In genomic region chr20:20711413-20711812, GRCh38 we compare ENCODE assay signal across 8 cellular contexts. TPM values are rescaled to one million over a fixed set of nuclear protein-coding genes. Genes with fewer than 3 reads are reported as not detected.
DNase-seq lines count a peak whose midpoint lies in the region; ATAC-seq and TF ChIP-seq lines count a peak whose summit lies in the region.

No MANE protein-coding gene starts in this region.

- POLR2A ChIA-PET in activated CD4-positive, alpha-beta T cell treated with anti-CD3 and anti-CD28 coated beads for 36 hours (lab: Charles Lee), result no interaction called here

- no peaks in the 10 kb centered on the region for H3K9me3 ChIP-seq in Peyer's patch

- H3K36me3 Mint-ChIP-seq in activated CD4-positive, alpha-beta T cell treated with anti-CD3 and anti-CD28 coated beads for 36 hours (ENCODE audit: low read depth), result peaks cover 12% of the 10 kb centered on the region
- peaks cover 5% of the 10 kb centered on the region for H3K36me3 Mint-ChIP-seq in nephron progenitor cell (ENCODE audit: low read depth)

- no peaks in the 10 kb centered on the region for H3K36me3 ChIP-seq in Peyer's patch

- peak overlapping the region; percentile 90 for H3K4me3 Mint-ChIP-seq in activated CD4-positive, alpha-beta T cell treated with anti-CD3 and anti-CD28 coated beads for 36 hours
- peak overlapping the region; percentile 92 for H3K4me3 Mint-ChIP-seq in nephron progenitor cell

- peak overlapping the region; percentile 86 to 94 (median 90) for H3K27ac ChIP-seq in Peyer's patch
- peak overlapping the region in 9 of 59 donors; percentile 90 to 97 (median 95) for H3K27ac ChIP-seq in dorsolateral prefrontal cortex

- peak overlapping the region; percentile 86 to 95 (median 94) for H3K4me3 ChIP-seq in Peyer's patch
- peak overlapping the region; percentile 65 to 99 (median 89) for H3K4me3 ChIP-seq in dorsolateral prefrontal cortex

- H3K4me1 ChIP-seq in Peyer's patch, result peaks cover 0 to 23% (median 1%) of the 10 kb centered on the region in 4 donors

- peaks cover 2% of the 10 kb centered on the region for H3K27me3 Mint-ChIP-seq in activated CD4-positive, alpha-beta T cell treated with anti-CD3 and anti-CD28 coated beads for 36 hours
- no peaks in the 10 kb centered on the region for H3K27me3 Mint-ChIP-seq in nephron progenitor cell (ENCODE audit: low read depth, poor library complexity)

- DNase-seq in activated CD4-positive, alpha-beta T cell treated with anti-CD3 and anti-CD28 coated beads for 36 hours, result peak; percentile 38
- no peak for DNase-seq in activated CD4-positive, alpha-beta T cell treated with anti-CD3 and anti-CD28 coated beads for 1 hour
- peak; percentile 35 to 58 (median 56) for DNase-seq in Peyer's patch
- DNase-seq in dorsolateral prefrontal cortex, result no peak
- DNase-seq in nephron progenitor cell, result no peak
- no peak for DNase-seq in GM20000 (ENCODE audit: low spot score)
- no peak for DNase-seq in hepatic stellate cell (ENCODE audit: low spot score)

- H3K9me3 Mint-ChIP-seq in activated CD4-positive, alpha-beta T cell treated with anti-CD3 and anti-CD28 coated beads for 36 hours (ENCODE audit: low read depth), result peaks cover 4% of the 10 kb centered on the region
- H3K9me3 Mint-ChIP-seq in nephron progenitor cell, result no peaks in the 10 kb centered on the region

- TF ChIP-seq POLR2A in Peyer's patch (IDR thresholded peaks at IDR 0.05), result no peak

- intact Hi-C loops in activated CD4-positive, alpha-beta T cell treated with anti-CD3 and anti-CD28 coated beads for 36 hours (cut with DNase I, micrococcal nuclease), result loop anchor here (2.0 to 10.0 kb wide), 4 partner anchors 53 to 1917 kb away; partner anchors contain the start of gene INSM1 (in 1 of the 2)
- intact Hi-C loops in dorsolateral prefrontal cortex (cut with DNase I), result loop anchor here (5.0 to 10.0 kb wide), 4 partner anchors 44 to 523 kb away; partner anchors contain the start of gene KIZ (in 1 of the 2)

- CTCF ChIA-PET in activated CD4-positive, alpha-beta T cell treated with anti-CD3 and anti-CD28 coated beads for 36 hours (lab: Charles Lee), result no interaction called here

- peaks cover 31% of the 10 kb centered on the region for H3K4me1 Mint-ChIP-seq in activated CD4-positive, alpha-beta T cell treated with anti-CD3 and anti-CD28 coated beads for 36 hours
- peaks cover 26% of the 10 kb centered on the region for H3K4me1 Mint-ChIP-seq in nephron progenitor cell

- H3K27ac Mint-ChIP-seq in activated CD4-positive, alpha-beta T cell treated with anti-CD3 and anti-CD28 coated beads for 36 hours, result peak overlapping the region; percentile 81
- H3K27ac Mint-ChIP-seq in nephron progenitor cell, result no peak overlapping the region

- TF ChIP-seq CTCF in Peyer's patch (IDR thresholded peaks at IDR 0.05) (no peak), dorsolateral prefrontal cortex (IDR thresholded peaks at IDR 0.05 in 54 of 56, conservative IDR thresholded peaks at IDR 0.05 in 2 of 56; ENCODE audit: low read depth in 1 of 56, partially characterized antibody in 56 of 56) (no peak), nephron progenitor cell (IDR thresholded peaks at IDR 0.05) (no peak), GM20000 (IDR thresholded peaks at IDR 0.05; ENCODE audit: extremely low read depth, missing control alignments) (no peak)

- H3K27me3 ChIP-seq in Peyer's patch (no peaks in the 10 kb centered on the region), dorsolateral prefrontal cortex (no peaks in the 10 kb centered on the region)

- ATAC-seq in activated CD4-positive, alpha-beta T cell treated with anti-CD3 and anti-CD28 coated beads for 36 hours, result no peak
- ATAC-seq in GM18519 (IDR thresholded peaks at IDR 0.05; ENCODE audit: low FRiP score, unreplicated experiment), result no peak

RNA-seq across cellular contexts. Expression of gene RALGAPA2, which starts 1.0 kb away (rescaled TPM):
- total RNA-seq in activated CD4-positive, alpha-beta T cell treated with anti-CD3 and anti-CD28 coated beads for 36 hours, result 10 to 100 TPM; 20.2 to 26.4 TPM
- total RNA-seq in Peyer's patch (10 to 100 TPM; 54.3 to 67.6 (median 60.3) TPM), dorsolateral prefrontal cortex (10 to 100 TPM; 20.3 to 60.5 (median 34.7) TPM)

Comparison
In these comparisons a context has a peak if more than half of its experiments do, and no peak if none do; other contexts are left out.
1. DNase-seq: peak in activated CD4-positive, alpha-beta T cell treated with anti-CD3 and anti-CD28 coated beads for 36 hours (single experiment) and Peyer's patch (3 of 3); none in activated CD4-positive, alpha-beta T cell treated with anti-CD3 and anti-CD28 coated beads for 1 hour (single experiment), dorsolateral prefrontal cortex (0 of 10), nephron progenitor cell (single experiment), GM20000 (single experiment) and hepatic stellate cell (single experiment).